8 cellular contexts compared by ENCODE assay signal in the genomic region with DNA sequence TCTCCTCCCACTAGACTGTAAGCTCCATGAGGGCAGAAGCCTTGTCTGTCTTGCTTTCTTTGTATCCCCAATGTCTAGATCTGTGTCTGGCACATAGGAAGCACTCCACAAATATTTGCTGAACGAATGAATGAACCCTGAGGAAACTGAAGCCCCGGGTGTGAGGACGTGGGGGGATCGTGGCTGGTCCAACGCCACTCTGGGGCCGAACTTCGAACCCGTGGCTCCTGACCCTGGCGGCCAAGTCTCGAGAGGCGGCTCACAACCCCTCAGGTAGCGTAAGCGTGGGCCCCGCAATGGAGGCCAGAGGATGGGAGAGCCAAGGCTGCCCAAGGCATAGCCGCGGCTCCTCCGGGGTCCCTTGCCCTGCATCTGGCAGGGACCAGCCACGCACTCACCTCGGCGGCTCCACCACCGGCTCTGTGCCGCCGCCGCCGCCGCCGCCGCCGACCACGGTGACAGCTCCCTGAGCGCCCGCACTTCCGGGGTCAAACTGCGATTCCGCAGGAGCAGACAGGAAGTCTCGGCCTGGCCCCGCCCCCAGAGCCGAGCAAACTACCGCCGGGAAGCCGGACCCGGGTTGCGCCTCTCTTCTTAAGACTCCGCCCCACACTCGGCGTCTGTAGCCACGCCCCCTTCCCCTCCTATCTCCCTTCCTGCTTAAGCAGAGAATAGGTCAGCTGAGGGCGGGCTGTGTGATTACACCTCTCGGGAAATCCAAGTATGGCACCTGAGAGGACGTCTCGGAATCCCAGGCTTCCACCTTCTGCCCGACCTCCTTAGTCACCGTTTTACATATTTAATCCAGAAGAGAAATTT. TPM values are rescaled to one million over a fixed set of nuclear protein-coding genes. Genes with fewer than 3 reads are reported as not detected.
DNase-seq lines count a peak whose midpoint lies in the region; ATAC-seq, FAIRE-seq and TF ChIP-seq lines count a peak whose summit lies in the region.

A gene with protein sequence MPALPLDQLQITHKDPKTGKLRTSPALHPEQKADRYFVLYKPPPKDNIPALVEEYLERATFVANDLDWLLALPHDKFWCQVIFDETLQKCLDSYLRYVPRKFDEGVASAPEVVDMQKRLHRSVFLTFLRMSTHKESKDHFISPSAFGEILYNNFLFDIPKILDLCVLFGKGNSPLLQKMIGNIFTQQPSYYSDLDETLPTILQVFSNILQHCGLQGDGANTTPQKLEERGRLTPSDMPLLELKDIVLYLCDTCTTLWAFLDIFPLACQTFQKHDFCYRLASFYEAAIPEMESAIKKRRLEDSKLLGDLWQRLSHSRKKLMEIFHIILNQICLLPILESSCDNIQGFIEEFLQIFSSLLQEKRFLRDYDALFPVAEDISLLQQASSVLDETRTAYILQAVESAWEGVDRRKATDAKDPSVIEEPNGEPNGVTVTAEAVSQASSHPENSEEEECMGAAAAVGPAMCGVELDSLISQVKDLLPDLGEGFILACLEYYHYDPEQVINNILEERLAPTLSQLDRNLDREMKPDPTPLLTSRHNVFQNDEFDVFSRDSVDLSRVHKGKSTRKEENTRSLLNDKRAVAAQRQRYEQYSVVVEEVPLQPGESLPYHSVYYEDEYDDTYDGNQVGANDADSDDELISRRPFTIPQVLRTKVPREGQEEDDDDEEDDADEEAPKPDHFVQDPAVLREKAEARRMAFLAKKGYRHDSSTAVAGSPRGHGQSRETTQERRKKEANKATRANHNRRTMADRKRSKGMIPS (minus strand): TSS at position 495 of the 819 bp plus-strand sequence. CDS start 5,949 bp downstream, outside the sequence.

- no peaks in the 10 kb centered on the region for H3K27me3 ChIP-seq in adipocyte (replicated peaks; ENCODE audit: control insufficient read depth, insufficient read depth, low read length)
- no peaks in the 10 kb centered on the region for H3K27me3 ChIP-seq in pancreas
- no peaks in the 10 kb centered on the region for H3K27me3 ChIP-seq in tibial artery

- FAIRE-seq in pancreas (lab: Jason Lieb, UNC): peak; percentile 87

- intact Hi-C loops in Right ventricle myocardium superior (cut with DNase I): loop anchor here (10.0 kb wide), 1 partner anchor 73 kb away; a partner anchor contains a TSS
- intact Hi-C loops in pancreas (cut with DNase I): no loop called here
- intact Hi-C loops in tibial artery (cut with DNase I; ENCODE audit: low total_unique reads): loop anchor here (5.0 to 10.0 kb wide), 2 partner anchors 71 to 167 kb away; a partner anchor contains a TSS

- peak within 1 kb of the TSS; percentile 90 for H3K9ac ChIP-seq in adipocyte (ENCODE audit: low read length)

- H3K36me3 ChIP-seq in adipocyte (ENCODE audit: control insufficient read depth, insufficient read depth, low read length, severe bottlenecking) (peaks cover 16% of the 10 kb centered on the region), pancreas (peaks cover 0 to 4% (median 0%) of the 10 kb centered on the region in 3 donors), tibial artery (peaks cover 0 to 21% (median 14%) of the 10 kb centered on the region in 3 donors)

- H3K4me3 ChIP-seq in GM12865 (ENCODE audit: low read depth, low read length) (peak within 1 kb of the TSS; percentile 67), adipocyte (ENCODE audit: low read length) (peak within 1 kb of the TSS; percentile 90), pancreas (peak within 1 kb of the TSS; percentile 78 to 92 (median 86)), tibial artery (peak within 1 kb of the TSS; percentile 89 to 99)

- 0 to 1% methylated on average over 41 to 53 of the region's 53 CpGs for WGBS in pancreas, 2 donors

- DNase-seq in GM12865 (ENCODE audit: low read depth): peak; percentile 99
- peak; percentile 57 for DNase-seq in NCI-H1417 treated with DMSO at 0.1 percent for 48 hours (lab: John Stamatoyannopoulos, UW)
- peak; percentile 95 for DNase-seq in SW480 (ENCODE audit: low spot score)
- peak; percentile 99 for DNase-seq in adipocyte (ENCODE audit: low read depth)
- DNase-seq in Right ventricle myocardium superior: peak; percentile 100
- peak; percentile 99 to 100 (median 99) for DNase-seq in pancreas
- peak; percentile 99 for DNase-seq in tibial artery

- TF ChIP-seq CTCF in GM12865 (IDR thresholded peaks at IDR 0.05; ENCODE audit: insufficient read depth, low read depth, low read length, missing control alignments) (no peak), pancreas (IDR thresholded peaks at IDR 0.05) (no peak), tibial artery (IDR thresholded peaks at IDR 0.05) (peak; percentile 25 to 28)

- ATAC-seq in HG02763 (IDR thresholded peaks at IDR 0.05; ENCODE audit: unreplicated experiment): peak; percentile 95
- ATAC-seq in Right ventricle myocardium superior (ENCODE audit: poor library complexity): peak; percentile 99
- ATAC-seq in pancreas: peak; percentile 99 to 100 (median 99)

- H3K9me3 ChIP-seq in adipocyte (ENCODE audit: control insufficient read depth, low read length): no peaks in the 10 kb centered on the region
- no peaks in the 10 kb centered on the region for H3K9me3 ChIP-seq in pancreas
- H3K9me3 ChIP-seq in tibial artery: no peaks in the 10 kb centered on the region

- H3K4me1 ChIP-seq in adipocyte (ENCODE audit: control insufficient read depth, insufficient read depth, low read length): peaks cover 40% of the 10 kb centered on the region
- peaks cover 0 to 13% (median 5%) of the 10 kb centered on the region in 3 donors for H3K4me1 ChIP-seq in pancreas
- H3K4me1 ChIP-seq in tibial artery: peaks cover 0 to 22% (median 11%) of the 10 kb centered on the region in 4 donors

- H3K27ac ChIP-seq in pancreas (peak within 1 kb of the TSS; percentile 38 to 86 (median 62)), tibial artery (peak within 1 kb of the TSS; percentile 66 to 83)

RNA-seq across cellular contexts. Expression of the gene that starts here (rescaled TPM):
- total RNA-seq in Right ventricle myocardium superior (28.5 TPM), pancreas (10 to 100 TPM; 26.4 to 34.2 (median 28.7) TPM)
- polyA plus RNA-seq in pancreas: 10 to 100 TPM; 58.6 to 66.6 TPM

Comparison
In these comparisons a context has a peak if more than half of its experiments do, and no peak if none do; other contexts are left out.
1. Peak in every context shown above with its lines: DNase-seq, ATAC-seq, H3K4me3 ChIP-seq and H3K27ac ChIP-seq.
2. CTCF ChIP-seq: peak in tibial artery (2 of 2); none in GM12865 (single experiment) and pancreas (0 of 4).
3. intact Hi-C loops: an anchor here in Right ventricle myocardium superior (10.0 kb wide) and tibial artery (5.0 to 10.0 kb wide); none called in pancreas.